8 cellular contexts compared by ENCODE assay signal in genomic region chr16:71724320-71724751, GRCh38. TPM values are rescaled to one million over a fixed set of nuclear protein-coding genes. Genes with fewer than 3 reads are reported as not detected.
DNase-seq lines count a peak whose midpoint lies in the region; ATAC-seq lines count a peak whose summit lies in the region.

A gene with protein sequence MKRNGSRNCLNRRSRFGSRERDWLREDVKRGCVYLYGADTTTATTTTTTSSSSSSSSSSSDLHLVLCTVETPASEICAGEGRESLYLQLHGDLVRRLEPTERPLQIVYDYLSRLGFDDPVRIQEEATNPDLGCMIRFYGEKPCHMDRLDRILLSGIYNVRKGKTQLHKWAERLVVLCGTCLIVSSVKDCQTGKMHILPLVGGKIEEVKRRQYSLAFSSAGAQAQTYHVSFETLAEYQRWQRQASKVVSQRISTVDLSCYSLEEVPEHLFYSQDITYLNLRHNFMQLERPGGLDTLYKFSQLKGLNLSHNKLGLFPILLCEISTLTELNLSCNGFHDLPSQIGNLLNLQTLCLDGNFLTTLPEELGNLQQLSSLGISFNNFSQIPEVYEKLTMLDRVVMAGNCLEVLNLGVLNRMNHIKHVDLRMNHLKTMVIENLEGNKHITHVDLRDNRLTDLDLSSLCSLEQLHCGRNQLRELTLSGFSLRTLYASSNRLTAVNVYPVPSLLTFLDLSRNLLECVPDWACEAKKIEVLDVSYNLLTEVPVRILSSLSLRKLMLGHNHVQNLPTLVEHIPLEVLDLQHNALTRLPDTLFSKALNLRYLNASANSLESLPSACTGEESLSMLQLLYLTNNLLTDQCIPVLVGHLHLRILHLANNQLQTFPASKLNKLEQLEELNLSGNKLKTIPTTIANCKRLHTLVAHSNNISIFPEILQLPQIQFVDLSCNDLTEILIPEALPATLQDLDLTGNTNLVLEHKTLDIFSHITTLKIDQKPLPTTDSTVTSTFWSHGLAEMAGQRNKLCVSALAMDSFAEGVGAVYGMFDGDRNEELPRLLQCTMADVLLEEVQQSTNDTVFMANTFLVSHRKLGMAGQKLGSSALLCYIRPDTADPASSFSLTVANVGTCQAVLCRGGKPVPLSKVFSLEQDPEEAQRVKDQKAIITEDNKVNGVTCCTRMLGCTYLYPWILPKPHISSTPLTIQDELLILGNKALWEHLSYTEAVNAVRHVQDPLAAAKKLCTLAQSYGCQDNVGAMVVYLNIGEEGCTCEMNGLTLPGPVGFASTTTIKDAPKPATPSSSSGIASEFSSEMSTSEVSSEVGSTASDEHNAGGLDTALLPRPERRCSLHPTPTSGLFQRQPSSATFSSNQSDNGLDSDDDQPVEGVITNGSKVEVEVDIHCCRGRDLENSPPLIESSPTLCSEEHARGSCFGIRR (N-terminal part only) (minus strand): TSS chr16:71724701. CDS start chr16:71714795, 9,906 bp downstream.

- WGBS in aorta, 2 donors = 3 to 7% methylated on average over 10 of the region's 10 CpGs

- DNase-seq in stimulated activated naive CD8-positive, alpha-beta T cell treated with anti-CD3 and anti-CD28 coated beads, Interleukin-15, Interleukin-2, amounts not matched to agents 100 U/mL and 50 U/mL, for 24 hours = no peak
- DNase-seq in cerebellum (ENCODE audit: low spot score) = no peak
- DNase-seq in mucosa of gallbladder (ENCODE audit: low spot score) = no peak
- no peak for DNase-seq in aorta
- no peak for DNase-seq in effector CD8-positive, alpha-beta T cell (lab: John Stamatoyannopoulos, UW)
- DNase-seq in DMS153 treated with DMSO at 0.1 percent for 48 hours (lab: John Stamatoyannopoulos, UW; ENCODE audit: unreplicated experiment) = no peak

- no peaks in the 10 kb centered on the region for H3K9me3 ChIP-seq in aorta (ENCODE audit: control insufficient read depth, low read length)

- peaks cover 29% of the 10 kb centered on the region for H3K4me1 Mint-ChIP-seq in stimulated activated naive CD8-positive, alpha-beta T cell treated with anti-CD3 and anti-CD28 coated beads, Interleukin-15, Interleukin-2, amounts not matched to agents 100 ng/mL and 50 ng/mL, for 24 hours (ENCODE audit: low read depth)

- H3K4me1 ChIP-seq in aorta (ENCODE audit: control insufficient read depth in 1 of 2, insufficient read depth in 2 of 2, low read length in 2 of 2) = no peaks in the 10 kb centered on the region

- no peaks in the 10 kb centered on the region for H3K9me3 Mint-ChIP-seq in stimulated activated naive CD8-positive, alpha-beta T cell treated with anti-CD3 and anti-CD28 coated beads, Interleukin-15, Interleukin-2, amounts not matched to agents 100 ng/mL and 50 ng/mL, for 24 hours

- H3K36me3 Mint-ChIP-seq in stimulated activated naive CD8-positive, alpha-beta T cell treated with anti-CD3 and anti-CD28 coated beads, Interleukin-15, Interleukin-2, amounts not matched to agents 100 ng/mL and 50 ng/mL, for 24 hours (ENCODE audit: low read depth) = no peaks in the 10 kb centered on the region

- H3K4me3 ChIP-seq in aorta (ENCODE audit: low read length in 2 of 2) = peak within 1 kb of the TSS; percentile 80 to 93

- H3K27me3 ChIP-seq in aorta (ENCODE audit: control insufficient read depth in 1 of 2, insufficient read depth in 2 of 2, low read length in 1 of 2) = no peaks in the 10 kb centered on the region

- H3K27ac Mint-ChIP-seq in stimulated activated naive CD8-positive, alpha-beta T cell treated with anti-CD3 and anti-CD28 coated beads, Interleukin-15, Interleukin-2, amounts not matched to agents 100 ng/mL and 50 ng/mL, for 24 hours = peak within 1 kb of the TSS; percentile 7

- peak within 1 kb of the TSS; percentile 89 for H3K27ac ChIP-seq in aorta (ENCODE audit: low read depth in 1 of 2, low read length in 2 of 2)

- intact Hi-C loops in aorta (cut with DNase I) = loop anchor here in 1 of 2 donors (10.0 kb wide), 1 partner anchor 80 kb away; the partner anchor contains the start of gene AP1G1

- ATAC-seq in stimulated activated naive CD8-positive, alpha-beta T cell treated with anti-CD3 and anti-CD28 coated beads, Interleukin-15, Interleukin-2, amounts not matched to agents 100 U/mL and 50 U/mL, for 24 hours = no peak
- no peak for ATAC-seq in aorta (ENCODE audit: low FRiP score)
- ATAC-seq in HG02840 (IDR thresholded peaks at IDR 0.05; ENCODE audit: low FRiP score, unreplicated experiment) = no peak

- peaks cover 7% of the 10 kb centered on the region for H3K27me3 Mint-ChIP-seq in stimulated activated naive CD8-positive, alpha-beta T cell treated with anti-CD3 and anti-CD28 coated beads, Interleukin-15, Interleukin-2, amounts not matched to agents 100 ng/mL and 50 ng/mL, for 24 hours

- H3K4me3 Mint-ChIP-seq in stimulated activated naive CD8-positive, alpha-beta T cell treated with anti-CD3 and anti-CD28 coated beads, Interleukin-15, Interleukin-2, amounts not matched to agents 100 ng/mL and 50 ng/mL, for 24 hours = peak within 1 kb of the TSS; percentile 85

- H3K36me3 ChIP-seq in aorta (ENCODE audit: control insufficient read depth in 1 of 2, insufficient read depth in 2 of 2, low read length in 1 of 2) = no peaks in the 10 kb centered on the region

RNA-seq across cellular contexts. Expression of the gene that starts here (rescaled TPM):
- total RNA-seq in cerebellum (23.2 TPM), mucosa of gallbladder (10.1 TPM), aorta (10 to 100 TPM; 10.6 to 13.1 TPM)
- polyA plus RNA-seq in aorta = 1 to 10 TPM; 2.9 to 4.4 TPM
